ENCODE assay signal across 8 cellular contexts in genomic region chr14:22071001-22071400, GRCh38.
DNase-seq lines count a peak whose midpoint lies in the region; ATAC-seq, FAIRE-seq and TF ChIP-seq lines count a peak whose summit lies in the region.

No MANE protein-coding gene starts in this region.

- H3K4me3 ChIP-seq in coronary artery, result no peak overlapping the region

- no peak for TF ChIP-seq CTCF in coronary artery (IDR thresholded peaks at IDR 0.05)

- no peak for FAIRE-seq in urothelium cell line (lab: Jason Lieb, UNC)

- DNase-seq in NOMO-1 (lab: John Stamatoyannopoulos, UW; ENCODE audit: unreplicated experiment in 2 of 2), result peak; percentile 57 to 80
- DNase-seq in central memory CD4-positive, alpha-beta T cell, result peak; percentile 64
- DNase-seq in HT-29 (ENCODE audit: low spot score), result no peak
- no peak for DNase-seq in urothelium cell line (ENCODE audit: low spot score)
- DNase-seq in coronary artery (ENCODE audit: low spot score), result no peak
- DNase-seq in substantia nigra (lab: John Stamatoyannopoulos, UW), result no peak

- no peak overlapping the region for H3K27ac ChIP-seq in coronary artery
- no peak overlapping the region for H3K27ac ChIP-seq in substantia nigra (ENCODE audit: low read depth, low read length, poor library complexity, severe bottlenecking)

- peak; percentile 92 for ATAC-seq in GM18867 (IDR thresholded peaks at IDR 0.05; ENCODE audit: unreplicated experiment)
- ATAC-seq in HG02623 (IDR thresholded peaks at IDR 0.05; ENCODE audit: unreplicated experiment), result peak; percentile 86

Comparison
In these comparisons a context has a peak if more than half of its experiments do, and no peak if none do; other contexts are left out.
1. DNase-seq: peak in NOMO-1 (2 of 2) and central memory CD4-positive, alpha-beta T cell (single experiment); none in HT-29 (single experiment), urothelium cell line (single experiment), coronary artery (single experiment) and substantia nigra (0 of 49).